Comparison of ENCODE assay signal across 15 cellular contexts in the genomic region with DNA sequence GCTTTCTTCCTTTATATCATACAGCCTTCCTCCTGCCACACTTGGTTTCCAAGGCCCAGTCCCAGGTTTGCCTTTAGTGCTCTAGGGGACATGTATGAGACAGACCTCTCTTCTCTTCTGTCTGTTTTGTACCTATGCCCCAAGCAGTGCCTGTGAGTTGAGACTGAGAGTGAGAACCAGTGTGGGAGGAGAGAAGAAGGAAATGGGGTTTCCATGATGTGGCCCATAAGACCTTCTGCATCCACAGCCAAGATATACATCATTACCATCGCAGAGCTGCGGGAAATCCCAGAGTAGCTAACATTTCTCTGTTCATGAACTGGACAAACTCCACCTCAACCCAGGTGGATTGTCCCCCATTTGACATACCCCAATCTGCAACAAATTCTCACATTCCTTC. TPM values are rescaled to one million over a fixed set of nuclear protein-coding genes. Genes with fewer than 3 reads are reported as not detected.
DNase-seq lines count a peak whose midpoint lies in the region; ATAC-seq and TF ChIP-seq lines count a peak whose summit lies in the region.
"Had no signal": no experiment of that assay in that cellular context is flagged by ENCODE, and none has a peak within 500 bp of the region (broad histone marks: within the 10 kb centered on the region; RNA-seq: fewer than 3 reads in every experiment).

No MANE protein-coding gene starts in this region.

- H3K36me3 Mint-ChIP-seq in CD4-positive, alpha-beta T cell (ENCODE audit: low read depth) = peaks cover 77% of the 10 kb centered on the region
- H3K36me3 Mint-ChIP-seq in activated CD4-positive, alpha-beta memory T cell treated with anti-CD3 and anti-CD28 coated beads, Interleukin-2, amount 10 ng/mL, durations not matched to agents 7 days and 5 days (ENCODE audit: low read depth) = peaks cover 71% of the 10 kb centered on the region
- H3K36me3 Mint-ChIP-seq in naive thymus-derived CD8-positive, alpha-beta T cell = peaks cover 23 to 54% (median 33%) of the 10 kb centered on the region in 3 donors
- H3K36me3 Mint-ChIP-seq in endothelial cell (ENCODE audit: low read depth, unreplicated experiment) = no peaks in the 10 kb centered on the region

- intact Hi-C loops in CD4-positive, alpha-beta T cell (cut with DNase I, micrococcal nuclease) = loop anchor here in 1 of 2 experiments (2.0 kb wide), 1 partner anchor 19 kb away; no protein-coding TSS in a partner anchor

- H3K4me3 Mint-ChIP-seq in CD4-positive, alpha-beta T cell = peak overlapping the region; percentile 91
- peak overlapping the region; percentile 79 for H3K4me3 Mint-ChIP-seq in activated CD4-positive, alpha-beta memory T cell treated with anti-CD3 and anti-CD28 coated beads, Interleukin-2, amount 10 ng/mL, durations not matched to agents 7 days and 5 days
- peak overlapping the region; percentile 83 to 99 (median 95) for H3K4me3 Mint-ChIP-seq in naive thymus-derived CD8-positive, alpha-beta T cell
- no peak overlapping the region for H3K4me3 Mint-ChIP-seq in endothelial cell (ENCODE audit: unreplicated experiment)

- H3K27me3 ChIP-seq in CD4-positive, alpha-beta T cell (ENCODE audit: control insufficient read depth, insufficient read depth, low read length) = no peaks in the 10 kb centered on the region

- CTCF ChIA-PET in CD4-positive, alpha-beta T cell (lab: Charles Lee) = interaction anchor here (0.7 to 6.0 kb wide), 5 partner anchors 11 to 91 kb away, joined by 3 to 24 read pairs (median 5); no protein-coding TSS in a partner anchor
- CTCF ChIA-PET in activated CD4-positive, alpha-beta memory T cell treated with anti-CD3 and anti-CD28 coated beads, Interleukin-2, amount 10 ng/mL, durations not matched to agents 7 days and 5 days (lab: Charles Lee) = interaction anchor here (0.9 to 4.0 kb wide), 4 partner anchors 8 to 90 kb away, joined by 3 to 32 read pairs (median 4); no protein-coding TSS in a partner anchor

- peaks cover 100% of the 10 kb centered on the region for H3K4me1 Mint-ChIP-seq in CD4-positive, alpha-beta T cell (ENCODE audit: low read depth)
- H3K4me1 Mint-ChIP-seq in activated CD4-positive, alpha-beta memory T cell treated with anti-CD3 and anti-CD28 coated beads, Interleukin-2, amount 10 ng/mL, durations not matched to agents 7 days and 5 days = peaks cover 84% of the 10 kb centered on the region
- peaks cover 59 to 97% (median 79%) of the 10 kb centered on the region in 4 donors for H3K4me1 Mint-ChIP-seq in naive thymus-derived CD8-positive, alpha-beta T cell
- peaks cover 20% of the 10 kb centered on the region for H3K4me1 Mint-ChIP-seq in endothelial cell (ENCODE audit: unreplicated experiment)

- peak overlapping the region; percentile 100 for H3K27ac Mint-ChIP-seq in CD4-positive, alpha-beta T cell
- H3K27ac Mint-ChIP-seq in activated CD4-positive, alpha-beta memory T cell treated with anti-CD3 and anti-CD28 coated beads, Interleukin-2, amount 10 ng/mL, durations not matched to agents 7 days and 5 days = peak overlapping the region; percentile 85
- peak overlapping the region; percentile 96 to 100 (median 99) for H3K27ac Mint-ChIP-seq in naive thymus-derived CD8-positive, alpha-beta T cell
- H3K27ac Mint-ChIP-seq in endothelial cell (ENCODE audit: unreplicated experiment) = no peak overlapping the region
- H3K27ac Mint-ChIP-seq: progenitor cell of endocrine pancreas had no signal

- no peaks in the 10 kb centered on the region for H3K9me3 Mint-ChIP-seq in CD4-positive, alpha-beta T cell
- H3K9me3 Mint-ChIP-seq in activated CD4-positive, alpha-beta memory T cell treated with anti-CD3 and anti-CD28 coated beads, Interleukin-2, amount 10 ng/mL, durations not matched to agents 7 days and 5 days = no peaks in the 10 kb centered on the region
- H3K9me3 Mint-ChIP-seq in naive thymus-derived CD8-positive, alpha-beta T cell = no peaks in the 10 kb centered on the region
- H3K9me3 Mint-ChIP-seq in endothelial cell (ENCODE audit: unreplicated experiment) = no peaks in the 10 kb centered on the region

- POLR2A ChIA-PET in CD4-positive, alpha-beta T cell (lab: Charles Lee) = interaction anchor here (2.2 to 5.8 kb wide), 4 partner anchors 10 to 47 kb away, joined by 6 to 145 read pairs (median 34); no protein-coding TSS in a partner anchor
- POLR2A ChIA-PET in activated CD4-positive, alpha-beta memory T cell treated with anti-CD3 and anti-CD28 coated beads, Interleukin-2, amount 10 ng/mL, durations not matched to agents 7 days and 5 days (lab: Charles Lee) = interaction anchor here (2.1 to 5.4 kb wide), 4 partner anchors 9 to 47 kb away, joined by 10 to 78 read pairs (median 28); no protein-coding TSS in a partner anchor
- POLR2A ChIA-PET in naive thymus-derived CD8-positive, alpha-beta T cell (lab: Charles Lee) = interaction anchor here (5.4 to 5.7 kb wide), 2 partner anchors 7 to 14 kb away, joined by 58 to 98 read pairs; no protein-coding TSS in a partner anchor

- no peak for TF ChIP-seq CTCF in CD4-positive, alpha-beta T cell (IDR thresholded peaks at IDR 0.05)
- TF ChIP-seq CTCF in endothelial cell (IDR thresholded peaks at IDR 0.05; ENCODE audit: unreplicated experiment) = no peak

- H3K27me3 Mint-ChIP-seq in CD4-positive, alpha-beta T cell = no peaks in the 10 kb centered on the region
- no peaks in the 10 kb centered on the region for H3K27me3 Mint-ChIP-seq in activated CD4-positive, alpha-beta memory T cell treated with anti-CD3 and anti-CD28 coated beads, Interleukin-2, amount 10 ng/mL, durations not matched to agents 7 days and 5 days
- H3K27me3 Mint-ChIP-seq in naive thymus-derived CD8-positive, alpha-beta T cell = no peaks in the 10 kb centered on the region
- no peaks in the 10 kb centered on the region for H3K27me3 Mint-ChIP-seq in endothelial cell (ENCODE audit: unreplicated experiment)

- no peaks in the 10 kb centered on the region for H3K9me3 ChIP-seq in CD4-positive, alpha-beta T cell (ENCODE audit: control insufficient read depth, low read length)
- H3K9me3 ChIP-seq: lower lobe of right lung had no signal

- no peak for DNase-seq in CD4-positive, alpha-beta T cell
- peak; percentile 29 for DNase-seq in activated CD4-positive, alpha-beta memory T cell treated with anti-CD3 and anti-CD28 coated beads, Interleukin-2, amount 10 ng/mL, durations not matched to agents 7 days and 5 days
- peak in 2 of 10 donors; percentile 22 to 26 for DNase-seq in naive thymus-derived CD8-positive, alpha-beta T cell
- no peak for DNase-seq in effector CD8-positive, alpha-beta T cell (lab: John Stamatoyannopoulos, UW)
- DNase-seq in foreskin melanocyte = no peak
- no peak for DNase-seq in NCI-H446 treated with DMSO at 0.1 percent for 48 hours (lab: John Stamatoyannopoulos, UW)
- no peak for DNase-seq in endothelial cell (ENCODE audit: low spot score)
- DNase-seq: amygdala; effector CD4-positive, alpha-beta T cell; lower lobe of right lung; NCI-H2029 had no signal

- no peak for ATAC-seq in CD4-positive, alpha-beta T cell (ENCODE audit: poor library complexity)
- ATAC-seq in HG02610 (IDR thresholded peaks at IDR 0.05; ENCODE audit: unreplicated experiment) = peak; percentile 43
- no peak for ATAC-seq in naive thymus-derived CD8-positive, alpha-beta T cell
- ATAC-seq: lower lobe of right lung had no signal

- H3K27ac ChIP-seq in CD4-positive, alpha-beta T cell (ENCODE audit: low read depth, low read length) = peak overlapping the region; percentile 97
- H3K27ac ChIP-seq: lower lobe of right lung had no signal

RNA-seq across cellular contexts. Expression of gene TESPA1, which starts 2.8 kb away (rescaled TPM):
- total RNA-seq in CD4-positive, alpha-beta T cell = 10 to 100 TPM; 96.3 to 98.2 TPM
- 100 to 1,000 TPM; 111 to 112 TPM for total RNA-seq in activated CD4-positive, alpha-beta memory T cell treated with anti-CD3 and anti-CD28 coated beads, Interleukin-2, amount 10 ng/mL, durations not matched to agents 7 days and 5 days
- 100 to 1,000 TPM; 247 to 253 TPM for total RNA-seq in naive thymus-derived CD8-positive, alpha-beta T cell
- polyA plus RNA-seq in naive thymus-derived CD8-positive, alpha-beta T cell = 100 to 1,000 TPM in 2 of 3 donors, 10 to 100 TPM in 1; 83.1 to 245 (median 180) TPM
- 0.95 TPM for total RNA-seq in endothelial cell (ENCODE audit: unreplicated experiment)
- total RNA-seq: progenitor cell of endocrine pancreas had no signal

RNA-seq across cellular contexts. Expression of gene NEUROD4, which starts 38.0 kb away (rescaled TPM):
- total RNA-seq in CD4-positive, alpha-beta T cell = not detected
- total RNA-seq in activated CD4-positive, alpha-beta memory T cell treated with anti-CD3 and anti-CD28 coated beads, Interleukin-2, amount 10 ng/mL, durations not matched to agents 7 days and 5 days = not detected
- total RNA-seq in naive thymus-derived CD8-positive, alpha-beta T cell = not detected
- not detected for polyA plus RNA-seq in naive thymus-derived CD8-positive, alpha-beta T cell
- total RNA-seq in endothelial cell (ENCODE audit: unreplicated experiment) = not detected
- total RNA-seq: lower lobe of right lung; OCI-LY7; progenitor cell of endocrine pancreas; T-helper 2 cell treated with Interferon-gamma antibody and Interleukin-4, amounts not matched to agents 100 ng/mL and 5 ng/mL, for 36 hours had no signal

Comparison
In these comparisons a context has a peak if more than half of its experiments do, and no peak if none do; other contexts are left out.
1. RNA of gene TESPA1, which starts 2.8 kb away (total RNA-seq): 247 to 253 TPM in naive thymus-derived CD8-positive, alpha-beta T cell, 111 to 112 TPM in activated CD4-positive, alpha-beta memory T cell treated with anti-CD3 and anti-CD28 coated beads, Interleukin-2, amount 10 ng/mL, durations not matched to agents 7 days and 5 days and 96.3 to 98.2 TPM in CD4-positive, alpha-beta T cell; 0.95 TPM in endothelial cell (single experiment); every median in the first group is over 10 times any median in the second.